ENCODE assay signal across 1 cellular context in the genomic region with DNA sequence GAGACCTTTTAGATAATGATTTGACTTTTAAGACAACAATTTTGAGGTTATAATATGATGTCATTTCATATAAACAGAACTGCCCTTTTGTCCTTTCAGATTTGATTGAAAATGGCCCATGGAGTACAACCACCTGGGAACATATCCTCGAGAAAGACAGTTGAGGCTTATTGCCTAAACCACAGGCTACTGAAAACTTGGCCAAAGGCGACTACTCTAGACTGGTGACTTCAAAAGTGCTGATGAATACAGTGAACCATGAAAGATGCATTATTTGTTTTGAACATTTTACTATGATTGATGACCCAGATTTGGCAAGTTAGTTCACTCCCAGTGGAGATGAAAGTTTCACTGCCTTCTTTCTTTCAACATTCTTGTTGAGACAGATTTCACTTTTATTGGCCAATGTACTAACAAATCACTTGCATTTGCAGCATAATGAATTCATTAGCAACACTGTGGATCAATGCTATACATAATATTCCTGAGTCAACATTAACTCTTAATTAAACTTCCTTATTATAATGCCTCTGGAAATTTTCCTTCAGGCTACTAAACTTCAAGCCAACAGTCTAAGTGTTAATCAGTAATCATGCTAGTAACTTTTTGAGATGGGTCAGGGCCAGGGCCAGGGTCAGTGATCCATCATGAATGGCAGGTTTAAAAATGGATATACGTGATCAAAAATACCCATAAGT.
A peak's percentile ranks its signal among the peaks of the same experiment; 100 is the strongest.
TF ChIP-seq lines count a peak whose summit lies in the region.

No MANE protein-coding gene starts in this region.

TF ChIP-seq in HepG2, 621 proteins besides CTCF, POLR2A, EP300 and RAD21 (continued from another document and continues in another):
- TF ChIP-seq, protein P1, sequence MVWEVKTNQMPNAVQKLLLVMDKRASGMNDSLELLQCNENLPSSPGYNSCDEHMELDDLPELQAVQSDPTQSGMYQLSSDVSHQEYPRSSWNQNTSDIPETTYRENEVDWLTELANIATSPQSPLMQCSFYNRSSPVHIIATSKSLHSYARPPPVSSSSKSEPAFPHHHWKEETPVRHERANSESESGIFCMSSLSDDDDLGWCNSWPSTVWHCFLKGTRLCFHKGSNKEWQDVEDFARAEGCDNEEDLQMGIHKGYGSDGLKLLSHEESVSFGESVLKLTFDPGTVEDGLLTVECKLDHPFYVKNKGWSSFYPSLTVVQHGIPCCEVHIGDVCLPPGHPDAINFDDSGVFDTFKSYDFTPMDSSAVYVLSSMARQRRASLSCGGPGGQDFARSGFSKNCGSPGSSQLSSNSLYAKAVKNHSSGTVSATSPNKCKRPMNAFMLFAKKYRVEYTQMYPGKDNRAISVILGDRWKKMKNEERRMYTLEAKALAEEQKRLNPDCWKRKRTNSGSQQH (CRISPR knock-in tag; IDR thresholded peaks at IDR 0.05; ENCODE audit: low read depth): no peak
- TF ChIP-seq RARA (CRISPR knock-in tag; IDR thresholded peaks at IDR 0.05) (peak; percentile 86), HOXA3 (CRISPR knock-in tag; IDR thresholded peaks at IDR 0.05) (0 out of 2 replicates have a peak, but pooled peaks have one; percentile 21), GFI1 (CRISPR knock-in tag; IDR thresholded peaks at IDR 0.05; ENCODE audit: borderline replicate concordance) (peak; percentile 67; the same call in 1 of the 2 replicates), MED1 (CRISPR knock-in tag; IDR thresholded peaks at IDR 0.05) (peak; percentile 92), SSRP1 (CRISPR knock-in tag; IDR thresholded peaks at IDR 0.05) (no peak), ZBTB38 (CRISPR knock-in tag; IDR thresholded peaks at IDR 0.05) (no peak), FOXK2 (IDR thresholded peaks at IDR 0.05) (no peak), NCOR1 (IDR thresholded peaks at IDR 0.05; ENCODE audit: borderline replicate concordance, low read length) (0 out of 2 replicates have a peak, but pooled peaks have one; percentile 13), ZNF766 (CRISPR knock-in tag; IDR thresholded peaks at IDR 0.05; ENCODE audit: borderline replicate concordance) (no peak), PHF21A (CRISPR knock-in tag; IDR thresholded peaks at IDR 0.05) (peak; percentile 53; the same call in 1 of the 2 replicates), FOXJ3 (CRISPR knock-in tag; IDR thresholded peaks at IDR 0.05; ENCODE audit: borderline replicate concordance) (peak; percentile 70; the same call in 1 of the 2 replicates), ATF1 (CRISPR knock-in tag; IDR thresholded peaks at IDR 0.05) (peak; percentile 57; the same call in 1 of the 2 replicates), ZNF563 (CRISPR knock-in tag; IDR thresholded peaks at IDR 0.05) (no peak), CREM (IDR thresholded peaks at IDR 0.05) (peak; percentile 65), CREM (CRISPR knock-in tag; IDR thresholded peaks at IDR 0.05) (no peak), PPARG (CRISPR knock-in tag; conservative IDR thresholded peaks at IDR 0.05) (peak; percentile 80), POGZ (CRISPR knock-in tag; IDR thresholded peaks at IDR 0.05) (peak; percentile 49; the same call in 1 of the 2 replicates), ZNF430 (CRISPR knock-in tag; IDR thresholded peaks at IDR 0.05) (no peak), MEIS2 (CRISPR knock-in tag; IDR thresholded peaks at IDR 0.05) (peak; percentile 100), ZNF263 (CRISPR knock-in tag; IDR thresholded peaks at IDR 0.05) (no peak), ELF3 (CRISPR knock-in tag; IDR thresholded peaks at IDR 0.05) (no peak), CAMTA2 (CRISPR knock-in tag; IDR thresholded peaks at IDR 0.05; ENCODE audit: borderline replicate concordance) (no peak), YEATS2 (CRISPR knock-in tag; IDR thresholded peaks at IDR 0.05; ENCODE audit: borderline replicate concordance) (no peak), FOXK1 (CRISPR knock-in tag; IDR thresholded peaks at IDR 0.05; ENCODE audit: borderline replicate concordance, low read depth) (no peak), KDM3A (CRISPR knock-in tag; IDR thresholded peaks at IDR 0.05; ENCODE audit: low read depth) (no peak), ZNF652 (CRISPR knock-in tag; IDR thresholded peaks at IDR 0.05; ENCODE audit: borderline replicate concordance, low read depth) (peak; percentile 40; the same call in 1 of the 2 replicates), NFYB (CRISPR knock-in tag; IDR thresholded peaks at IDR 0.05) (no peak), HNF4A (CRISPR knock-in tag; IDR thresholded peaks at IDR 0.05) (peak; percentile 33), ISL2 (CRISPR knock-in tag; IDR thresholded peaks at IDR 0.05) (peak; percentile 64), PHB2 (IDR thresholded peaks at IDR 0.05; ENCODE audit: partially characterized antibody) (no peak), CENPX (CRISPR knock-in tag; IDR thresholded peaks at IDR 0.05) (no peak), GATAD1 (CRISPR knock-in tag; IDR thresholded peaks at IDR 0.05) (no peak), ZFP36L1 (CRISPR knock-in tag; IDR thresholded peaks at IDR 0.05) (0 out of 2 replicates have a peak, but pooled peaks have one; percentile 34), EEA1 (CRISPR knock-in tag; IDR thresholded peaks at IDR 0.05; ENCODE audit: borderline replicate concordance) (no peak), ATF7-NPFF (CRISPR knock-in tag; IDR thresholded peaks at IDR 0.05; ENCODE audit: low read depth) (no peak), ZNF660 (CRISPR knock-in tag; IDR thresholded peaks at IDR 0.05; ENCODE audit: borderline replicate concordance, low read depth) (no peak), SAP130 (CRISPR knock-in tag; IDR thresholded peaks at IDR 0.05; ENCODE audit: low read depth) (0 out of 2 replicates have a peak, but pooled peaks have one; percentile 40), NCOA2 (CRISPR knock-in tag; IDR thresholded peaks at IDR 0.05) (peak; percentile 88), SPEN (CRISPR knock-in tag; IDR thresholded peaks at IDR 0.05; ENCODE audit: low read depth) (no peak)
- TF ChIP-seq, protein P2, sequence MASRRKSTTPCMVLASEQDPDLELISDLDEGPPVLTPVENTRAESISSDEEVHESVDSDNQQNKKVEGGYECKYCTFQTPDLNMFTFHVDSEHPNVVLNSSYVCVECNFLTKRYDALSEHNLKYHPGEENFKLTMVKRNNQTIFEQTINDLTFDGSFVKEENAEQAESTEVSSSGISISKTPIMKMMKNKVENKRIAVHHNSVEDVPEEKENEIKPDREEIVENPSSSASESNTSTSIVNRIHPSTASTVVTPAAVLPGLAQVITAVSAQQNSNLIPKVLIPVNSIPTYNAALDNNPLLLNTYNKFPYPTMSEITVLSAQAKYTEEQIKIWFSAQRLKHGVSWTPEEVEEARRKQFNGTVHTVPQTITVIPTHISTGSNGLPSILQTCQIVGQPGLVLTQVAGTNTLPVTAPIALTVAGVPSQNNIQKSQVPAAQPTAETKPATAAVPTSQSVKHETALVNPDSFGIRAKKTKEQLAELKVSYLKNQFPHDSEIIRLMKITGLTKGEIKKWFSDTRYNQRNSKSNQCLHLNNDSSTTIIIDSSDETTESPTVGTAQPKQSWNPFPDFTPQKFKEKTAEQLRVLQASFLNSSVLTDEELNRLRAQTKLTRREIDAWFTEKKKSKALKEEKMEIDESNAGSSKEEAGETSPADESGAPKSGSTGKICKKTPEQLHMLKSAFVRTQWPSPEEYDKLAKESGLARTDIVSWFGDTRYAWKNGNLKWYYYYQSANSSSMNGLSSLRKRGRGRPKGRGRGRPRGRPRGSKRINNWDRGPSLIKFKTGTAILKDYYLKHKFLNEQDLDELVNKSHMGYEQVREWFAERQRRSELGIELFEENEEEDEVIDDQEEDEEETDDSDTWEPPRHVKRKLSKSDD (CRISPR knock-in tag; IDR thresholded peaks at IDR 0.05; ENCODE audit: low read depth): no peak
- TF ChIP-seq, protein P3, sequence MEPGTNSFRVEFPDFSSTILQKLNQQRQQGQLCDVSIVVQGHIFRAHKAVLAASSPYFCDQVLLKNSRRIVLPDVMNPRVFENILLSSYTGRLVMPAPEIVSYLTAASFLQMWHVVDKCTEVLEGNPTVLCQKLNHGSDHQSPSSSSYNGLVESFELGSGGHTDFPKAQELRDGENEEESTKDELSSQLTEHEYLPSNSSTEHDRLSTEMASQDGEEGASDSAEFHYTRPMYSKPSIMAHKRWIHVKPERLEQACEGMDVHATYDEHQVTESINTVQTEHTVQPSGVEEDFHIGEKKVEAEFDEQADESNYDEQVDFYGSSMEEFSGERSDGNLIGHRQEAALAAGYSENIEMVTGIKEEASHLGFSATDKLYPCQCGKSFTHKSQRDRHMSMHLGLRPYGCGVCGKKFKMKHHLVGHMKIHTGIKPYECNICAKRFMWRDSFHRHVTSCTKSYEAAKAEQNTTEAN (CRISPR knock-in tag; conservative IDR thresholded peaks at IDR 0.05): no peak
- TF ChIP-seq, protein P4, sequence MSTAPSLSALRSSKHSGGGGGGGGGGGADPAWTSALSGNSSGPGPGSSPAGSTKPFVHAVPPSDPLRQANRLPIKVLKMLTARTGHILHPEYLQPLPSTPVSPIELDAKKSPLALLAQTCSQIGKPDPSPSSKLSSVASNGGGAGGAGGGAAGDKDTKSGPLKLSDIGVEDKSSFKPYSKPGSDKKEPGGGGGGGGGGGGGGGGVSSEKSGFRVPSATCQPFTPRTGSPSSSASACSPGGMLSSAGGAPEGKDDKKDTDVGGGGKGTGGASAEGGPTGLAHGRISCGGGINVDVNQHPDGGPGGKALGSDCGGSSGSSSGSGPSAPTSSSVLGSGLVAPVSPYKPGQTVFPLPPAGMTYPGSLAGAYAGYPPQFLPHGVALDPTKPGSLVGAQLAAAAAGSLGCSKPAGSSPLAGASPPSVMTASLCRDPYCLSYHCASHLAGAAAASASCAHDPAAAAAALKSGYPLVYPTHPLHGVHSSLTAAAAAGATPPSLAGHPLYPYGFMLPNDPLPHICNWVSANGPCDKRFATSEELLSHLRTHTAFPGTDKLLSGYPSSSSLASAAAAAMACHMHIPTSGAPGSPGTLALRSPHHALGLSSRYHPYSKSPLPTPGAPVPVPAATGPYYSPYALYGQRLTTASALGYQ (CRISPR knock-in tag; IDR thresholded peaks at IDR 0.05): peak; percentile 36; the same call in 1 of the 2 replicates
- TF ChIP-seq, protein P5, sequence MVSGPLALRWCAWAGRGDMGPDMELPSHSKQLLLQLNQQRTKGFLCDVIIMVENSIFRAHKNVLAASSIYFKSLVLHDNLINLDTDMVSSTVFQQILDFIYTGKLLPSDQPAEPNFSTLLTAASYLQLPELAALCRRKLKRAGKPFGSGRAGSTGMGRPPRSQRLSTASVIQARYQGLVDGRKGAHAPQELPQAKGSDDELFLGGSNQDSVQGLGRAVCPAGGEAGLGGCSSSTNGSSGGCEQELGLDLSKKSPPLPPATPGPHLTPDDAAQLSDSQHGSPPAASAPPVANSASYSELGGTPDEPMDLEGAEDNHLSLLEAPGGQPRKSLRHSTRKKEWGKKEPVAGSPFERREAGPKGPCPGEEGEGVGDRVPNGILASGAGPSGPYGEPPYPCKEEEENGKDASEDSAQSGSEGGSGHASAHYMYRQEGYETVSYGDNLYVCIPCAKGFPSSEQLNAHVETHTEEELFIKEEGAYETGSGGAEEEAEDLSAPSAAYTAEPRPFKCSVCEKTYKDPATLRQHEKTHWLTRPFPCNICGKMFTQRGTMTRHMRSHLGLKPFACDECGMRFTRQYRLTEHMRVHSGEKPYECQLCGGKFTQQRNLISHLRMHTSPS (CRISPR knock-in tag; IDR thresholded peaks at IDR 0.05; ENCODE audit: low read depth): no peak
- TF ChIP-seq, protein P6, sequence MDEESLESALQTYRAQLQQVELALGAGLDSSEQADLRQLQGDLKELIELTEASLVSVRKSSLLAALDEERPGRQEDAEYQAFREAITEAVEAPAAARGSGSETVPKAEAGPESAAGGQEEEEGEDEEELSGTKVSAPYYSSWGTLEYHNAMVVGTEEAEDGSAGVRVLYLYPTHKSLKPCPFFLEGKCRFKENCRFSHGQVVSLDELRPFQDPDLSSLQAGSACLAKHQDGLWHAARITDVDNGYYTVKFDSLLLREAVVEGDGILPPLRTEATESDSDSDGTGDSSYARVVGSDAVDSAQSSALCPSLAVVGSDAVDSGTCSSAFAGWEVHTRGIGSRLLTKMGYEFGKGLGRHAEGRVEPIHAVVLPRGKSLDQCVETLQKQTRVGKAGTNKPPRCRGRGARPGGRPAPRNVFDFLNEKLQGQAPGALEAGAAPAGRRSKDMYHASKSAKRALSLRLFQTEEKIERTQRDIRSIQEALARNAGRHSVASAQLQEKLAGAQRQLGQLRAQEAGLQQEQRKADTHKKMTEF (CRISPR knock-in tag; IDR thresholded peaks at IDR 0.05): peak; percentile 18; the same call in 1 of the 2 replicates
- TF ChIP-seq, protein P7, sequence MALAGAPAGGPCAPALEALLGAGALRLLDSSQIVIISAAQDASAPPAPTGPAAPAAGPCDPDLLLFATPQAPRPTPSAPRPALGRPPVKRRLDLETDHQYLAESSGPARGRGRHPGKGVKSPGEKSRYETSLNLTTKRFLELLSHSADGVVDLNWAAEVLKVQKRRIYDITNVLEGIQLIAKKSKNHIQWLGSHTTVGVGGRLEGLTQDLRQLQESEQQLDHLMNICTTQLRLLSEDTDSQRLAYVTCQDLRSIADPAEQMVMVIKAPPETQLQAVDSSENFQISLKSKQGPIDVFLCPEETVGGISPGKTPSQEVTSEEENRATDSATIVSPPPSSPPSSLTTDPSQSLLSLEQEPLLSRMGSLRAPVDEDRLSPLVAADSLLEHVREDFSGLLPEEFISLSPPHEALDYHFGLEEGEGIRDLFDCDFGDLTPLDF (CRISPR knock-in tag; IDR thresholded peaks at IDR 0.05): no peak
- TF ChIP-seq, protein P8, sequence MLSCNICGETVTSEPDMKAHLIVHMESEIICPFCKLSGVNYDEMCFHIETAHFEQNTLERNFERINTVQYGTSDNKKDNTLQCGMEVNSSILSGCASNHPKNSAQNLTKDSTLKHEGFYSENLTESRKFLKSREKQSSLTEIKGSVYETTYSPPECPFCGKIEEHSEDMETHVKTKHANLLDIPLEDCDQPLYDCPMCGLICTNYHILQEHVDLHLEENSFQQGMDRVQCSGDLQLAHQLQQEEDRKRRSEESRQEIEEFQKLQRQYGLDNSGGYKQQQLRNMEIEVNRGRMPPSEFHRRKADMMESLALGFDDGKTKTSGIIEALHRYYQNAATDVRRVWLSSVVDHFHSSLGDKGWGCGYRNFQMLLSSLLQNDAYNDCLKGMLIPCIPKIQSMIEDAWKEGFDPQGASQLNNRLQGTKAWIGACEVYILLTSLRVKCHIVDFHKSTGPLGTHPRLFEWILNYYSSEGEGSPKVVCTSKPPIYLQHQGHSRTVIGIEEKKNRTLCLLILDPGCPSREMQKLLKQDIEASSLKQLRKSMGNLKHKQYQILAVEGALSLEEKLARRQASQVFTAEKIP (CRISPR knock-in tag; IDR thresholded peaks at IDR 0.05; ENCODE audit: borderline replicate concordance): no peak
- TF ChIP-seq, protein P9, sequence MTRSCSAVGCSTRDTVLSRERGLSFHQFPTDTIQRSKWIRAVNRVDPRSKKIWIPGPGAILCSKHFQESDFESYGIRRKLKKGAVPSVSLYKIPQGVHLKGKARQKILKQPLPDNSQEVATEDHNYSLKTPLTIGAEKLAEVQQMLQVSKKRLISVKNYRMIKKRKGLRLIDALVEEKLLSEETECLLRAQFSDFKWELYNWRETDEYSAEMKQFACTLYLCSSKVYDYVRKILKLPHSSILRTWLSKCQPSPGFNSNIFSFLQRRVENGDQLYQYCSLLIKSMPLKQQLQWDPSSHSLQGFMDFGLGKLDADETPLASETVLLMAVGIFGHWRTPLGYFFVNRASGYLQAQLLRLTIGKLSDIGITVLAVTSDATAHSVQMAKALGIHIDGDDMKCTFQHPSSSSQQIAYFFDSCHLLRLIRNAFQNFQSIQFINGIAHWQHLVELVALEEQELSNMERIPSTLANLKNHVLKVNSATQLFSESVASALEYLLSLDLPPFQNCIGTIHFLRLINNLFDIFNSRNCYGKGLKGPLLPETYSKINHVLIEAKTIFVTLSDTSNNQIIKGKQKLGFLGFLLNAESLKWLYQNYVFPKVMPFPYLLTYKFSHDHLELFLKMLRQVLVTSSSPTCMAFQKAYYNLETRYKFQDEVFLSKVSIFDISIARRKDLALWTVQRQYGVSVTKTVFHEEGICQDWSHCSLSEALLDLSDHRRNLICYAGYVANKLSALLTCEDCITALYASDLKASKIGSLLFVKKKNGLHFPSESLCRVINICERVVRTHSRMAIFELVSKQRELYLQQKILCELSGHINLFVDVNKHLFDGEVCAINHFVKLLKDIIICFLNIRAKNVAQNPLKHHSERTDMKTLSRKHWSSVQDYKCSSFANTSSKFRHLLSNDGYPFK (CRISPR knock-in tag; IDR thresholded peaks at IDR 0.05; ENCODE audit: borderline replicate concordance): no peak
